Comparison of ENCODE assay signal across 16 cellular contexts in the genomic region with DNA sequence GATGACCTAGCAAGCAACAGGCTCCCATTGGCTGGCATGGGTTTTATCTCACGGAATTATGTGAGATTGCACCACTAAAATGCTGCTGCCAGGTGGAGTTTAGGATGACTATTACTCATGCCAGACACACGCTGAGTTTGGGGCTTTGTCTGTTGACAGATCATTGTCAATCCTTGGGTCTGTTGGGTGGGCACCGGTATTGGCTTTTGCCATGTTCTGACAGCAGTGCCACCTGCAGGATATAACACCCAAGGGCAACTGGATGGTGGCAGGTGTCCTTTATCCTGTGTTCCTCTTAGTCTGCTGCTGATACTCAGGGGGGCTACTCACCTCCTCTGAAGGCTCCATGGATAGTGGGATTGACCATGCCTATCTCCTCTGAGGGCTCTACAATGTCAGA.
DNase-seq lines count a peak whose midpoint lies in the region; ATAC-seq and TF ChIP-seq lines count a peak whose summit lies in the region.
"Had no signal": no experiment of that assay in that cellular context is flagged by ENCODE, and none has a peak within 500 bp of the region (broad histone marks: within the 10 kb centered on the region; RNA-seq: fewer than 3 reads in every experiment).

No MANE protein-coding gene starts in this region.

- H3K27ac ChIP-seq in endodermal cell (ENCODE audit: low read depth, low read length) (no peak overlapping the region), testis (no peak overlapping the region), lower lobe of right lung (no peak overlapping the region)
- no peak overlapping the region for H3K27ac ChIP-seq in CD8-positive, alpha-beta memory T cell (ENCODE audit: low read depth, low read length)
- H3K27ac ChIP-seq: suprapubic skin had no signal

- intact Hi-C loops in testis (cut with DNase I; ENCODE audit: low total_unique reads) = no loop called here
- intact Hi-C loops in lower lobe of right lung (cut with DNase I) = no loop called here

- H3K4me1 ChIP-seq in endodermal cell (ENCODE audit: control insufficient read depth, insufficient read depth, low read length) (peaks cover 11% of the 10 kb centered on the region), testis (no peaks in the 10 kb centered on the region), lower lobe of right lung (no peaks in the 10 kb centered on the region)
- H3K4me1 ChIP-seq in CD8-positive, alpha-beta memory T cell (ENCODE audit: insufficient read depth, low read length) = no peaks in the 10 kb centered on the region
- H3K4me1 ChIP-seq: suprapubic skin had no signal

- ATAC-seq in stimulated activated naive CD8-positive, alpha-beta T cell treated with anti-CD3 and anti-CD28 coated beads, Interleukin-15, Interleukin-2, amounts not matched to agents 100 U/mL and 50 U/mL, for 24 hours = no peak
- no peak for ATAC-seq in lower lobe of right lung

- H3K9me3 Mint-ChIP-seq in endodermal cell = no peaks in the 10 kb centered on the region
- peaks cover 0 to 5% (median 0%) of the 10 kb centered on the region in 5 donors for H3K9me3 Mint-ChIP-seq in CD8-positive, alpha-beta memory T cell
- H3K9me3 Mint-ChIP-seq: activated B cell treated with CpG ODN at 0.5 μM for 24 hours; activated naive CD8-positive, alpha-beta T cell treated with anti-CD3 and anti-CD28 coated beads for 36 hours had no signal

- 83 to 85% methylated on average over 3 of the region's 3 CpGs for WGBS in endodermal cell (ENCODE audit: insufficient coverage in 1 of 2, insufficient read length in 1 of 2), 2 experiments
- 83% methylated on average over 1 to 3 of the region's 3 CpGs for WGBS in testis, 2 donors

- H3K4me1 Mint-ChIP-seq in endodermal cell = peaks cover 13% of the 10 kb centered on the region
- no peaks in the 10 kb centered on the region for H3K4me1 Mint-ChIP-seq in CD8-positive, alpha-beta memory T cell
- H3K4me1 Mint-ChIP-seq: activated B cell treated with CpG ODN at 0.5 μM for 24 hours; activated naive CD8-positive, alpha-beta T cell treated with anti-CD3 and anti-CD28 coated beads for 36 hours had no signal

- no peak overlapping the region for H3K27ac Mint-ChIP-seq in endodermal cell
- H3K27ac Mint-ChIP-seq in CD8-positive, alpha-beta memory T cell = no peak overlapping the region
- H3K27ac Mint-ChIP-seq: activated B cell treated with CpG ODN at 0.5 μM for 24 hours; activated naive CD8-positive, alpha-beta T cell treated with anti-CD3 and anti-CD28 coated beads for 36 hours had no signal

- H3K9ac ChIP-seq in endodermal cell (ENCODE audit: extremely low read depth, low read length, poor library complexity, severe bottlenecking) = no peak overlapping the region

- H3K36me3 ChIP-seq in endodermal cell (ENCODE audit: control insufficient read depth, insufficient read depth, low read length) (no peaks in the 10 kb centered on the region), testis (ENCODE audit: low read depth, missing control alignments) (no peaks in the 10 kb centered on the region), lower lobe of right lung (no peaks in the 10 kb centered on the region)
- no peaks in the 10 kb centered on the region for H3K36me3 ChIP-seq in CD8-positive, alpha-beta memory T cell (ENCODE audit: insufficient read depth, low read length)
- H3K36me3 ChIP-seq: suprapubic skin had no signal

- peak; percentile 14 for TF ChIP-seq CTCF in GM12865 (IDR thresholded peaks at IDR 0.05; ENCODE audit: insufficient read depth, low read depth, low read length, missing control alignments)
- TF ChIP-seq CTCF in LNCaP clone FGC (IDR thresholded peaks at IDR 0.05; ENCODE audit: control insufficient read depth, extremely low read depth, insufficient read depth) = peak; percentile 29; the same call in 1 of the 2 replicates
- peak; percentile 39 for TF ChIP-seq CTCF in endodermal cell (conservative IDR thresholded peaks at IDR 0.05)
- TF ChIP-seq CTCF in testis (IDR thresholded peaks at IDR 0.05) = no peak
- TF ChIP-seq CTCF in lower lobe of right lung (IDR thresholded peaks at IDR 0.05) = no peak

- DNase-seq in 8988T (peak; percentile 45), GM12865 (ENCODE audit: low read depth) (peak; percentile 15), LNCaP clone FGC (ENCODE audit: low read depth) (no peak), endodermal cell (no peak), testis (no peak), lower lobe of right lung (no peak)
- DNase-seq in stimulated activated naive CD8-positive, alpha-beta T cell treated with anti-CD3 and anti-CD28 coated beads, Interleukin-15, Interleukin-2, amounts not matched to agents 100 U/mL and 50 U/mL, for 24 hours = no peak
- DNase-seq in CD8-positive, alpha-beta memory T cell = no peak
- DNase-seq: activated B cell treated with CpG ODN at 0.5 μM for 24 hours; activated naive CD8-positive, alpha-beta T cell treated with anti-CD3 and anti-CD28 coated beads for 36 hours; activated T-cell treated with anti-CD3 and anti-CD28 coated beads for 4 hours; AML-193; central memory CD4-positive, alpha-beta T cell; NCI-H2171 treated with DMSO at 0.1 percent for 48 hours; stimulated activated CD4-positive, alpha-beta T cell treated with anti-CD3 and anti-CD28 coated beads, Interleukin-12 subunit alpha, Interleukin-12 subunit beta, amount 100 ng/mL, for 4 hours had no signal

- no peak for TF ChIP-seq POLR2A in testis (IDR thresholded peaks at IDR 0.05)

- peaks cover 8% of the 10 kb centered on the region for H3K27me3 Mint-ChIP-seq in endodermal cell (ENCODE audit: insufficient read depth)
- peaks cover 10 to 34% of the 10 kb centered on the region in 2 donors for H3K27me3 Mint-ChIP-seq in CD8-positive, alpha-beta memory T cell

- no peak overlapping the region for H3K4me3 ChIP-seq in GM12865 (ENCODE audit: low read depth, low read length)
- H3K4me3 ChIP-seq in LNCaP clone FGC (ENCODE audit: low read depth, low read length) = no peak overlapping the region
- no peak overlapping the region for H3K4me3 ChIP-seq in endodermal cell (ENCODE audit: low read length)
- no peak overlapping the region for H3K4me3 ChIP-seq in testis
- no peak overlapping the region for H3K4me3 ChIP-seq in lower lobe of right lung
- no peak overlapping the region for H3K4me3 ChIP-seq in CD8-positive, alpha-beta memory T cell (ENCODE audit: low read length)
- H3K4me3 ChIP-seq: suprapubic skin had no signal

- no peaks in the 10 kb centered on the region for H3K9me3 ChIP-seq in endodermal cell (ENCODE audit: control insufficient read depth, low read length)
- no peaks in the 10 kb centered on the region for H3K9me3 ChIP-seq in testis
- H3K9me3 ChIP-seq in lower lobe of right lung = no peaks in the 10 kb centered on the region
- H3K9me3 ChIP-seq in CD8-positive, alpha-beta memory T cell (ENCODE audit: low read length) = no peaks in the 10 kb centered on the region
- H3K9me3 ChIP-seq: suprapubic skin had no signal

- CTCF ChIA-PET in CD8-positive, alpha-beta memory T cell (lab: Charles Lee) = no interaction called here

- POLR2A ChIA-PET in CD8-positive, alpha-beta memory T cell (lab: Charles Lee) = no interaction called here

- H3K27me3 ChIP-seq in endodermal cell (ENCODE audit: control insufficient read depth, insufficient read depth, low read length, poor library complexity, severe bottlenecking) = no peaks in the 10 kb centered on the region
- no peaks in the 10 kb centered on the region for H3K27me3 ChIP-seq in testis
- no peaks in the 10 kb centered on the region for H3K27me3 ChIP-seq in lower lobe of right lung (ENCODE audit: low read depth)
- no peaks in the 10 kb centered on the region for H3K27me3 ChIP-seq in CD8-positive, alpha-beta memory T cell (ENCODE audit: insufficient read depth, low read length, poor library complexity, severe bottlenecking)
- H3K27me3 ChIP-seq: suprapubic skin had no signal

- no peaks in the 10 kb centered on the region for H3K36me3 Mint-ChIP-seq in endodermal cell (ENCODE audit: low read depth)
- H3K36me3 Mint-ChIP-seq in CD8-positive, alpha-beta memory T cell = no peaks in the 10 kb centered on the region
- H3K36me3 Mint-ChIP-seq: activated naive CD8-positive, alpha-beta T cell treated with anti-CD3 and anti-CD28 coated beads for 36 hours had no signal

- no peak overlapping the region for H3K4me3 Mint-ChIP-seq in endodermal cell
- no peak overlapping the region for H3K4me3 Mint-ChIP-seq in CD8-positive, alpha-beta memory T cell
- H3K4me3 Mint-ChIP-seq: activated B cell treated with CpG ODN at 0.5 μM for 24 hours; activated naive CD8-positive, alpha-beta T cell treated with anti-CD3 and anti-CD28 coated beads for 36 hours had no signal

Comparison
In these comparisons a context has a peak if more than half of its experiments do, and no peak if none do; other contexts are left out.
1. DNase-seq: peak in 8988T (single experiment) and GM12865 (single experiment); none in LNCaP clone FGC (single experiment), endodermal cell (single experiment), stimulated activated naive CD8-positive, alpha-beta T cell treated with anti-CD3 and anti-CD28 coated beads, Interleukin-15, Interleukin-2, amounts not matched to agents 100 U/mL and 50 U/mL, for 24 hours (single experiment), testis (single experiment), lower lobe of right lung (single experiment) and CD8-positive, alpha-beta memory T cell (0 of 5).
2. CTCF ChIP-seq: peak in GM12865 (single experiment), LNCaP clone FGC (single experiment) and endodermal cell (single experiment); none in testis (0 of 3) and lower lobe of right lung (single experiment).